2 cellular contexts compared by ENCODE assay signal in the genomic region with DNA sequence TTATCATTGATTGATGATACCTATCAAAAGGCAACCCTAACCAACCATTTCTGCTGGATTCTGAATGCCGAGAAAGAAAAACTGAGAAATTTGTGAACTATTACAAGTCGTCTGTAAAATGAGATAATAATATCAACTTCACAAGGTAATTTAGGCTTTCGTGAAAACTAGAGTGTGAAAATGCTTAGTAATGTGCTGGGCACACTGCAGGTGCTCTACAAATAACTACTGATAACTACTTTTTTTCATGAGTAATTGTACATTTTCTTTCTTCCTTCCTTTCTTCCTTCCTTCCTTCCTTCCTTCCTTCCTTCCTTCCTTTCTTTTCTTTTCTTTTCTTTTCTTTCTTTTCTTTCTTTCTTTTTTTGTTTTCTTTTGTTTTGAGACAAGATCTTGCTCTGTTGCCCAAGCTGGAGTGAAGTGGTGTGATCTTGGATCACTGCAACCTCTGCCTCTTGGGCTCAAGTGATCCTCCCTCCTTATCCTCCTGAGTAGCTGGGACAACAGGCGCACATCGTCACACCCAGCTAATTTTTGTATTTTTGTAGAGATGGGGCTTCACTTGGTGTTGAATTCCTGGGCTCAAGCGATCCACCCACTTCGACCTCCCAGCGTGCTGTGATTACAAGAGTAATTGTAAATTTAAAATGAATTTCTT.
TF ChIP-seq lines count a peak whose summit lies in the region.

No MANE protein-coding gene starts in this region.

TF ChIP-seq in SK-N-SH, 30 proteins besides CTCF, POLR2A, EP300 and RAD21 (continued from another document):
- TF ChIP-seq, protein P1, sequence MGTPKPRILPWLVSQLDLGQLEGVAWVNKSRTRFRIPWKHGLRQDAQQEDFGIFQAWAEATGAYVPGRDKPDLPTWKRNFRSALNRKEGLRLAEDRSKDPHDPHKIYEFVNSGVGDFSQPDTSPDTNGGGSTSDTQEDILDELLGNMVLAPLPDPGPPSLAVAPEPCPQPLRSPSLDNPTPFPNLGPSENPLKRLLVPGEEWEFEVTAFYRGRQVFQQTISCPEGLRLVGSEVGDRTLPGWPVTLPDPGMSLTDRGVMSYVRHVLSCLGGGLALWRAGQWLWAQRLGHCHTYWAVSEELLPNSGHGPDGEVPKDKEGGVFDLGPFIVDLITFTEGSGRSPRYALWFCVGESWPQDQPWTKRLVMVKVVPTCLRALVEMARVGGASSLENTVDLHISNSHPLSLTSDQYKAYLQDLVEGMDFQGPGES (IDR thresholded peaks at IDR 0.05; ENCODE audit: low read depth, low read length) = no peak
- TF ChIP-seq TEAD4 (IDR thresholded peaks at IDR 0.05; ENCODE audit: borderline replicate concordance, insufficient read depth) = no peak
- TF ChIP-seq RXRA (IDR thresholded peaks at IDR 0.05; ENCODE audit: borderline replicate concordance, low read depth) = no peak
- no peak for TF ChIP-seq MXI1 (IDR thresholded peaks at IDR 0.05; ENCODE audit: low read depth, low read length)
- TF ChIP-seq, protein P2, sequence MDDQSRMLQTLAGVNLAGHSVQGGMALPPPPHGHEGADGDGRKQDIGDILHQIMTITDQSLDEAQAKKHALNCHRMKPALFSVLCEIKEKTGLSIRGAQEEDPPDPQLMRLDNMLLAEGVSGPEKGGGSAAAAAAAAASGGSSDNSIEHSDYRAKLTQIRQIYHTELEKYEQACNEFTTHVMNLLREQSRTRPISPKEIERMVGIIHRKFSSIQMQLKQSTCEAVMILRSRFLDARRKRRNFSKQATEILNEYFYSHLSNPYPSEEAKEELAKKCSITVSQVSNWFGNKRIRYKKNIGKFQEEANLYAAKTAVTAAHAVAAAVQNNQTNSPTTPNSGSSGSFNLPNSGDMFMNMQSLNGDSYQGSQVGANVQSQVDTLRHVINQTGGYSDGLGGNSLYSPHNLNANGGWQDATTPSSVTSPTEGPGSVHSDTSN (IDR thresholded peaks at IDR 0.05) = no peak
- TF ChIP-seq MEF2A (IDR thresholded peaks at IDR 0.05; ENCODE audit: borderline replicate concordance, low read depth) = no peak

TF ChIP-seq in SK-N-SH treated with all-trans-retinoic acid at 6 μM for 48 hours, 23 proteins besides CTCF, POLR2A, EP300 and RAD21 (continued from another document):
- TF ChIP-seq, protein P3, sequence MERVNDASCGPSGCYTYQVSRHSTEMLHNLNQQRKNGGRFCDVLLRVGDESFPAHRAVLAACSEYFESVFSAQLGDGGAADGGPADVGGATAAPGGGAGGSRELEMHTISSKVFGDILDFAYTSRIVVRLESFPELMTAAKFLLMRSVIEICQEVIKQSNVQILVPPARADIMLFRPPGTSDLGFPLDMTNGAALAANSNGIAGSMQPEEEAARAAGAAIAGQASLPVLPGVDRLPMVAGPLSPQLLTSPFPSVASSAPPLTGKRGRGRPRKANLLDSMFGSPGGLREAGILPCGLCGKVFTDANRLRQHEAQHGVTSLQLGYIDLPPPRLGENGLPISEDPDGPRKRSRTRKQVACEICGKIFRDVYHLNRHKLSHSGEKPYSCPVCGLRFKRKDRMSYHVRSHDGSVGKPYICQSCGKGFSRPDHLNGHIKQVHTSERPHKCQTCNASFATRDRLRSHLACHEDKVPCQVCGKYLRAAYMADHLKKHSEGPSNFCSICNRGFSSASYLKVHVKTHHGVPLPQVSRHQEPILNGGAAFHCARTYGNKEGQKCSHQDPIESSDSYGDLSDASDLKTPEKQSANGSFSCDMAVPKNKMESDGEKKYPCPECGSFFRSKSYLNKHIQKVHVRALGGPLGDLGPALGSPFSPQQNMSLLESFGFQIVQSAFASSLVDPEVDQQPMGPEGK (CRISPR knock-in tag; IDR thresholded peaks at IDR 0.05; ENCODE audit: borderline replicate concordance) = no peak
- TF ChIP-seq BACH2 (CRISPR knock-in tag; IDR thresholded peaks at IDR 0.05; ENCODE audit: borderline replicate concordance) (no peak), ZC3H10 (CRISPR knock-in tag; IDR thresholded peaks at IDR 0.05) (no peak), TCF4 (CRISPR knock-in tag; IDR thresholded peaks at IDR 0.05; ENCODE audit: borderline replicate concordance) (no peak), CSDC2 (CRISPR knock-in tag; IDR thresholded peaks at IDR 0.05) (no peak), ZFP3 (CRISPR knock-in tag; IDR thresholded peaks at IDR 0.05) (no peak), ZNF70 (CRISPR knock-in tag; IDR thresholded peaks at IDR 0.05) (no peak), OSR1 (CRISPR knock-in tag; IDR thresholded peaks at IDR 0.05) (no peak), PPARA (CRISPR knock-in tag; IDR thresholded peaks at IDR 0.05; ENCODE audit: borderline replicate concordance) (no peak), TOX (CRISPR knock-in tag; IDR thresholded peaks at IDR 0.05; ENCODE audit: borderline replicate concordance) (no peak), ZNF8 (CRISPR knock-in tag; IDR thresholded peaks at IDR 0.05) (no peak), RARB (CRISPR knock-in tag; IDR thresholded peaks at IDR 0.05) (no peak), ARNTL (CRISPR knock-in tag; IDR thresholded peaks at IDR 0.05; ENCODE audit: borderline replicate concordance, low read depth) (no peak)
- TF ChIP-seq, protein P4, sequence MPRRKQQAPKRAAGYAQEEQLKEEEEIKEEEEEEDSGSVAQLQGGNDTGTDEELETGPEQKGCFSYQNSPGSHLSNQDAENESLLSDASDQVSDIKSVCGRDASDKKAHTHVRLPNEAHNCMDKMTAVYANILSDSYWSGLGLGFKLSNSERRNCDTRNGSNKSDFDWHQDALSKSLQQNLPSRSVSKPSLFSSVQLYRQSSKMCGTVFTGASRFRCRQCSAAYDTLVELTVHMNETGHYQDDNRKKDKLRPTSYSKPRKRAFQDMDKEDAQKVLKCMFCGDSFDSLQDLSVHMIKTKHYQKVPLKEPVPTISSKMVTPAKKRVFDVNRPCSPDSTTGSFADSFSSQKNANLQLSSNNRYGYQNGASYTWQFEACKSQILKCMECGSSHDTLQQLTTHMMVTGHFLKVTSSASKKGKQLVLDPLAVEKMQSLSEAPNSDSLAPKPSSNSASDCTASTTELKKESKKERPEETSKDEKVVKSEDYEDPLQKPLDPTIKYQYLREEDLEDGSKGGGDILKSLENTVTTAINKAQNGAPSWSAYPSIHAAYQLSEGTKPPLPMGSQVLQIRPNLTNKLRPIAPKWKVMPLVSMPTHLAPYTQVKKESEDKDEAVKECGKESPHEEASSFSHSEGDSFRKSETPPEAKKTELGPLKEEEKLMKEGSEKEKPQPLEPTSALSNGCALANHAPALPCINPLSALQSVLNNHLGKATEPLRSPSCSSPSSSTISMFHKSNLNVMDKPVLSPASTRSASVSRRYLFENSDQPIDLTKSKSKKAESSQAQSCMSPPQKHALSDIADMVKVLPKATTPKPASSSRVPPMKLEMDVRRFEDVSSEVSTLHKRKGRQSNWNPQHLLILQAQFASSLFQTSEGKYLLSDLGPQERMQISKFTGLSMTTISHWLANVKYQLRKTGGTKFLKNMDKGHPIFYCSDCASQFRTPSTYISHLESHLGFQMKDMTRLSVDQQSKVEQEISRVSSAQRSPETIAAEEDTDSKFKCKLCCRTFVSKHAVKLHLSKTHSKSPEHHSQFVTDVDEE (CRISPR knock-in tag; IDR thresholded peaks at IDR 0.05) = no peak
